ENCODE assay signal across 24 cellular contexts in genomic region chr20:60584221-60584620, GRCh38.
"Had no signal": no experiment of that assay in that cellular context is flagged by ENCODE, and none has a peak within 500 bp of the region (broad histone marks: within the 10 kb centered on the region; RNA-seq: fewer than 3 reads in every experiment).

No MANE protein-coding gene starts in this region.

- H3K4me3 ChIP-seq: adrenal gland, body of pancreas, esophagus squamous epithelium, right lobe of liver, skin epidermis, thoracic aorta, uterus had no signal

- FAIRE-seq: kidney had no signal

- H3K27me3 ChIP-seq: adrenal gland, body of pancreas, esophagus squamous epithelium, right lobe of liver, uterus had no signal

- H3K4me1 ChIP-seq: adrenal gland, body of pancreas, esophagus squamous epithelium, right lobe of liver had no signal

- DNase-seq: activated CD4-positive, alpha-beta T cell treated with anti-CD3 and anti-CD28 coated beads for 36 hours; activated CD4-positive, CD25-positive, alpha-beta regulatory T cell; activated CD8-positive, alpha-beta T cell treated with anti-CD3 and anti-CD28 coated beads, Interleukin-2, amount 10 ng/mL, durations not matched to agents 7 days and 5 days; activated effector memory CD4-positive, alpha-beta T cell treated with anti-CD3 and anti-CD28 coated beads, Interleukin-2, amount 50 U/mL, for 16 hours; activated naive CD4-positive, alpha-beta T cell treated with anti-CD3 and anti-CD28 coated beads for 36 hours; activated naive CD8-positive, alpha-beta T cell treated with anti-CD3 and anti-CD28 coated beads for 36 hours; adrenal gland; aorta; body of pancreas; central memory CD4-positive, alpha-beta T cell; endodermal cell; esophagus squamous epithelium; kidney; left colon; naive B cell; nephron progenitor cell; right lobe of liver; stimulated activated CD4-positive, alpha-beta T cell treated with anti-CD3 and anti-CD28 coated beads, Interleukin-12 subunit alpha, Interleukin-12 subunit beta, amount 100 ng/mL, for 4 hours; stimulated activated CD4-positive, alpha-beta T cell treated with anti-CD3 and anti-CD28 coated beads, Interleukin-4, amount 100 ng/mL, for 1 hour; stimulated activated naive CD8-positive, alpha-beta T cell treated with anti-CD3 and anti-CD28 coated beads, Interleukin-15, Interleukin-2, amounts not matched to agents 100 U/mL and 50 U/mL, for 24 hours; uterus had no signal

- H3K36me3 ChIP-seq: adrenal gland, esophagus squamous epithelium, neutrophil, right lobe of liver, thoracic aorta, uterus had no signal

- H3K27ac ChIP-seq: adrenal gland, body of pancreas, esophagus squamous epithelium, neutrophil, right lobe of liver, skin epidermis, thoracic aorta, uterus had no signal

- ATAC-seq: activated CD4-positive, alpha-beta T cell treated with anti-CD3 and anti-CD28 coated beads for 36 hours; activated CD8-positive, alpha-beta T cell treated with anti-CD3 and anti-CD28 coated beads, Interleukin-2, amount 10 ng/mL, durations not matched to agents 7 days and 5 days; body of pancreas; left colon; right lobe of liver; stimulated activated naive CD8-positive, alpha-beta T cell treated with anti-CD3 and anti-CD28 coated beads, Interleukin-15, Interleukin-2, amounts not matched to agents 100 U/mL and 50 U/mL, for 24 hours had no signal

- H3K9me3 ChIP-seq: adrenal gland, body of pancreas, esophagus squamous epithelium, neutrophil, right lobe of liver, thoracic aorta, uterus had no signal
